Comparison of ENCODE assay signal across 9 cellular contexts in genomic region chr6:42520786-42521607, GRCh38. TPM values are rescaled to one million over a fixed set of nuclear protein-coding genes. Genes with fewer than 3 reads are reported as not detected.
DNase-seq lines count a peak whose midpoint lies in the region; ATAC-seq and TF ChIP-seq lines count a peak whose summit lies in the region.
"Had no signal": no experiment of that assay in that cellular context is flagged by ENCODE, and none has a peak within 500 bp of the region (broad histone marks: within the 10 kb centered on the region; RNA-seq: fewer than 3 reads in every experiment).

No MANE protein-coding gene starts in this region.

- peak overlapping the region; percentile 53 for H3K27ac ChIP-seq in RWPE1

- TF ChIP-seq CTCF in RWPE1 (conservative IDR thresholded peaks at IDR 0.05; ENCODE audit: low read depth), result no peak
- no peak for TF ChIP-seq CTCF in kidney epithelial cell (IDR thresholded peaks at IDR 0.05; ENCODE audit: insufficient read depth, low read length, poor library complexity, severe bottlenecking)
- no peak for TF ChIP-seq CTCF in type B pancreatic cell (conservative IDR thresholded peaks at IDR 0.05)

- no peaks in the 10 kb centered on the region for H3K36me3 Mint-ChIP-seq in type B pancreatic cell

- ATAC-seq in GM18861 (IDR thresholded peaks at IDR 0.05; ENCODE audit: unreplicated experiment), result peak; percentile 71
- peak; percentile 73 for ATAC-seq in HG02870 (IDR thresholded peaks at IDR 0.05; ENCODE audit: unreplicated experiment)
- ATAC-seq in GM21723 (IDR thresholded peaks at IDR 0.05; ENCODE audit: unreplicated experiment), result no peak

- no peak overlapping the region for H3K27ac Mint-ChIP-seq in type B pancreatic cell

- H3K4me3 Mint-ChIP-seq in type B pancreatic cell, result no peak overlapping the region

- no peaks in the 10 kb centered on the region for H3K4me1 Mint-ChIP-seq in type B pancreatic cell (ENCODE audit: unreplicated experiment)

- DNase-seq in RWPE1 (ENCODE audit: low spot score) (peak; percentile 36), kidney epithelial cell (ENCODE audit: low read depth) (peak; percentile 4), type B pancreatic cell (ENCODE audit: extremely low spot score, unreplicated experiment) (no peak), DMS 273 (lab: John Stamatoyannopoulos, UW; ENCODE audit: unreplicated experiment) (no peak)
- no peak for DNase-seq in activated CD4-positive, alpha-beta T cell treated with anti-CD3 and anti-CD28 coated beads for 1 hour
- DNase-seq: T-helper 9 cell had no signal

- H3K4me3 ChIP-seq in kidney epithelial cell (ENCODE audit: low read depth, low read length), result no peak overlapping the region

- no peaks in the 10 kb centered on the region for H3K27me3 ChIP-seq in kidney epithelial cell (ENCODE audit: control insufficient read depth, insufficient read depth, low read length)

- CTCF ChIA-PET in RWPE1 (lab: Yijun Ruan, JAX), result no interaction called here

- no peaks in the 10 kb centered on the region for H3K36me3 ChIP-seq in kidney epithelial cell (ENCODE audit: control insufficient read depth, insufficient read depth, low read length)

- POLR2A ChIA-PET in RWPE1 (lab: Yijun Ruan, JAX; ENCODE audit: low non-redundant PET), result interaction anchor here (0.6 kb wide), 1 partner anchor 402 kb away, joined by 5 read pairs; no protein-coding TSS in a partner anchor

- H3K9me3 Mint-ChIP-seq in type B pancreatic cell, result peaks cover 3% of the 10 kb centered on the region

- H3K27me3 Mint-ChIP-seq in type B pancreatic cell, result no peaks in the 10 kb centered on the region

RNA-seq across cellular contexts. Expression of gene UBR2, which starts 42.8 kb away (rescaled TPM):
- total RNA-seq in kidney epithelial cell (13.1 and 14.4 TPM in 2 replicates), type B pancreatic cell (ENCODE audit: low replicate concordance) (26.6 and 28.1 TPM in 2 replicates)

Comparison
In these comparisons a context has a peak if more than half of its experiments do, and no peak if none do; other contexts are left out.
1. DNase-seq: peak in RWPE1 (single experiment) and kidney epithelial cell (single experiment); none in type B pancreatic cell (single experiment), DMS 273 (single experiment) and activated CD4-positive, alpha-beta T cell treated with anti-CD3 and anti-CD28 coated beads for 1 hour (single experiment).